27 cellular contexts compared by ENCODE assay signal in genomic region chr19:18793144-18794028, GRCh38. TPM values are rescaled to one million over a fixed set of nuclear protein-coding genes. Genes with fewer than 3 reads are reported as not detected.
DNase-seq lines count a peak whose midpoint lies in the region; ATAC-seq, FAIRE-seq and TF ChIP-seq lines count a peak whose summit lies in the region.
"Had no signal": no experiment of that assay in that cellular context is flagged by ENCODE, and none has a peak within 500 bp of the region (broad histone marks: within the 10 kb centered on the region; RNA-seq: fewer than 3 reads in every experiment).

No MANE protein-coding gene starts in this region.

- no peak for FAIRE-seq in H1 (lab: Jason Lieb, UNC)
- FAIRE-seq: GM18507 had no signal

- H3K14ac ChIP-seq in H1 (ENCODE audit: insufficient read length) (no peak overlapping the region), H9 (ENCODE audit: insufficient read depth, low read length) (no peak overlapping the region)

- WGBS in SK-N-SH (ENCODE audit: low lambda C conversion rate) = 77% methylated on average over 11 of the region's 13 CpGs
- WGBS in H1 (ENCODE audit: extremely low coverage in 1 of 2, insufficient coverage in 1 of 2, insufficient read length in 1 of 2, insufficient replicate concordance in 2 of 2, low coverage in 1 of 2, low lambda C conversion rate in 2 of 2, missing lambda C conversion rate in 1 of 2), 2 experiments = 83% methylated on average over 13 of the region's 13 CpGs; no CpG with 5 or more reads in 1 of the 2 experiments
- WGBS in H9 (ENCODE audit: extremely low coverage, insufficient read length, low lambda C conversion rate) = no CpG with 5 or more reads among the region's 13 CpGs

- H3K27me3 ChIP-seq in SK-N-SH (ENCODE audit: insufficient read depth) (peaks cover 45% of the 10 kb centered on the region), H1 (replicated peaks in 1 of 4; ENCODE audit: control insufficient read depth in 3 of 4, extremely low read depth in 1 of 4, insufficient read depth in 3 of 4, low read length in 3 of 4) (peaks cover 55 to 83% (median 77%) of the 10 kb centered on the region in 4 experiments), H9 (ENCODE audit: insufficient read depth, low read length) (peaks cover 67% of the 10 kb centered on the region)

- H3K23me2 ChIP-seq in H1 (ENCODE audit: low read depth, low read length) (peaks cover 20% of the 10 kb centered on the region), H9 (ENCODE audit: insufficient read length, low read depth, low read length, poor library complexity, severe bottlenecking) (peaks cover 13% of the 10 kb centered on the region)

- H3K23ac ChIP-seq in H1 (ENCODE audit: insufficient read length) = no peak overlapping the region
- no peak overlapping the region for H3K23ac ChIP-seq in H9 (ENCODE audit: insufficient read length, low read depth, low read length)

- CTCF ChIA-PET in SK-N-SH (lab: Yijun Ruan, JAX) = interaction anchor here (1.4 to 1.6 kb wide), 2 partner anchors 53 to 55 kb away, joined by 4 to 5 read pairs; no protein-coding TSS in a partner anchor
- CTCF ChIA-PET in HEK293 (lab: Yijun Ruan, JAX) = no interaction called here
- CTCF ChIA-PET in H1 (lab: Charles Lee; ENCODE audit: partially characterized antibody) = interaction anchor here (0.6 to 1.8 kb wide), 6 partner anchors 13 to 314 kb away, joined by 3 to 6 read pairs (median 4); no protein-coding TSS in a partner anchor

- peaks cover 0 to 6% of the 10 kb centered on the region in 2 experiments; a peak in 1 of 4 replicates for H3K4me1 ChIP-seq in SK-N-SH (ENCODE audit: control insufficient read depth in 1 of 2, insufficient read depth in 2 of 2, low read depth in 1 of 2, low read length in 1 of 2)
- no peaks in the 10 kb centered on the region for H3K4me1 ChIP-seq in HEK293 (ENCODE audit: control insufficient read depth, insufficient read depth, low read length)
- peaks cover 0 to 25% (median 12%) of the 10 kb centered on the region in 4 experiments; a peak in 6 of 7 replicates for H3K4me1 ChIP-seq in H1 (replicated peaks in 1 of 4; ENCODE audit: control insufficient read depth in 3 of 4, insufficient read depth in 4 of 4, low read length in 3 of 4)
- no peaks in the 10 kb centered on the region for H3K4me1 ChIP-seq in H9 (ENCODE audit: insufficient read depth, low read length)
- H3K4me1 ChIP-seq: SJSA1 had no signal

- TF ChIP-seq POLR2A in H1 (IDR thresholded peaks at IDR 0.05; ENCODE audit: control extremely low read depth in 1 of 2, low read depth in 2 of 2, low read length in 2 of 2) = no peak

- H3K36me3 Mint-ChIP-seq in nephron progenitor cell (ENCODE audit: low read depth) (no peaks in the 10 kb centered on the region), H9 (ENCODE audit: insufficient read depth in 1 of 3, low read depth in 3 of 3) (no peaks in the 10 kb centered on the region; a peak in 1 of 7 replicates)

- no peak overlapping the region for H3K4ac ChIP-seq in H1 (replicated peaks; ENCODE audit: insufficient read length, low read depth, low read length)
- no peak overlapping the region for H3K4ac ChIP-seq in H9 (ENCODE audit: low read depth, low read length)

- H3K18ac ChIP-seq in H1 (ENCODE audit: extremely low read depth, low read length) (no peak overlapping the region), H9 (ENCODE audit: insufficient read length, low read depth, low read length) (no peak overlapping the region)

- H2BK20ac ChIP-seq in H1 (ENCODE audit: low read length) = no peak overlapping the region
- no peak overlapping the region for H2BK20ac ChIP-seq in H9 (ENCODE audit: low read depth, low read length, poor library complexity, severe bottlenecking)

- no peak overlapping the region for H2BK120ac ChIP-seq in H1 (replicated peaks; ENCODE audit: low read depth, low read length)
- H2BK120ac ChIP-seq in H9 (ENCODE audit: low read depth, low read length, poor library complexity, severe bottlenecking) = no peak overlapping the region

- H3K9me3 Mint-ChIP-seq in nephron progenitor cell = peaks cover 4% of the 10 kb centered on the region
- H3K9me3 Mint-ChIP-seq in H9 = peaks cover 0 to 6% of the 10 kb centered on the region in 2 experiments; a peak in 3 of 5 replicates
- H3K9me3 Mint-ChIP-seq: HFFc6 had no signal

- no peak overlapping the region for H2BK15ac ChIP-seq in H1 (ENCODE audit: low read length)
- H2BK15ac ChIP-seq in H9 (ENCODE audit: low read depth, low read length) = no peak overlapping the region

- H4K20me1 ChIP-seq in SK-N-SH (ENCODE audit: insufficient read depth) (no peaks in the 10 kb centered on the region), H1 (replicated peaks in 1 of 2; ENCODE audit: control insufficient read depth in 1 of 2, insufficient read depth in 2 of 2, low read length in 2 of 2) (peaks cover 2 to 19% of the 10 kb centered on the region in 2 experiments), H9 (ENCODE audit: control insufficient read depth, insufficient read depth, insufficient read length) (no peaks in the 10 kb centered on the region)

- no peaks in the 10 kb centered on the region for H3K36me3 ChIP-seq in SK-N-SH (replicated peaks in 1 of 2; ENCODE audit: control insufficient read depth in 1 of 2, insufficient read depth in 2 of 2, low read length in 1 of 2)
- no peaks in the 10 kb centered on the region for H3K36me3 ChIP-seq in HEK293 (ENCODE audit: control insufficient read depth in 2 of 2, insufficient read depth in 1 of 2, low read length in 2 of 2)
- H3K36me3 ChIP-seq in H1 (ENCODE audit: control insufficient read depth in 2 of 4, insufficient read depth in 4 of 4, low read length in 3 of 4) = peaks cover 0 to 7% (median 0%) of the 10 kb centered on the region in 4 experiments; a peak in 1 of 8 replicates
- H3K36me3 ChIP-seq: SJSA1 had no signal

- 0 out of 2 replicates have a peak overlapping the region, but pooled peaks have one; percentile 14 for H2BK12ac ChIP-seq in H1 (ENCODE audit: low read depth, low read length)
- no peak overlapping the region for H2BK12ac ChIP-seq in H9 (ENCODE audit: insufficient read length, low read depth, low read length)

- H2BK5ac ChIP-seq in H1 (ENCODE audit: low read depth, low read length) (no peak overlapping the region), H9 (ENCODE audit: insufficient read length, low read length) (no peak overlapping the region)

- H2AFZ ChIP-seq in SK-N-SH (ENCODE audit: low read depth) = no peak overlapping the region
- no peak overlapping the region for H2AFZ ChIP-seq in H1 (ENCODE audit: low read length)
- no peak overlapping the region for H2AFZ ChIP-seq in H9 (ENCODE audit: low read length)

- no peaks in the 10 kb centered on the region for H3K79me2 ChIP-seq in SK-N-SH (ENCODE audit: insufficient read depth)
- H3K79me2 ChIP-seq in H1 (ENCODE audit: control insufficient read depth in 1 of 2, insufficient read depth in 2 of 2, low read length in 2 of 2) = no peaks in the 10 kb centered on the region
- no peaks in the 10 kb centered on the region for H3K79me2 ChIP-seq in H9 (ENCODE audit: insufficient read depth, low read length)

- H3K27ac Mint-ChIP-seq in nephron progenitor cell (peak overlapping the region; percentile 42), H9 (no peak overlapping the region)
- H3K27ac Mint-ChIP-seq: HFFc6 had no signal

- H3K9ac ChIP-seq in SK-N-SH (no peak overlapping the region), H1 (replicated peaks in 1 of 4; ENCODE audit: extremely low read depth in 1 of 4, low read depth in 3 of 4, low read length in 3 of 4) (no peak overlapping the region), H9 (ENCODE audit: extremely low read depth, insufficient read length, low read length) (no peak overlapping the region)

- TF ChIP-seq CTCF in SK-N-SH (IDR thresholded peaks at IDR 0.05) (no peak), HEK293 (tag by site-specific recombination; IDR thresholded peaks at IDR 0.05) (no peak), H1 (IDR thresholded peaks at IDR 0.05; ENCODE audit: control extremely low read depth in 1 of 3, insufficient read depth in 1 of 3, low read depth in 1 of 3, low read length in 3 of 3) (no peak), nephron progenitor cell (IDR thresholded peaks at IDR 0.05) (no peak), H9 (conservative IDR thresholded peaks at IDR 0.05) (no peak)

- ATAC-seq in SK-N-SH treated with all-trans-retinoic acid at 6 μM for 48 hours = no peak
- ATAC-seq: Panc1 had no signal

- H3K4me3 Mint-ChIP-seq in nephron progenitor cell (no peak overlapping the region), H9 (no peak overlapping the region)
- H3K4me3 Mint-ChIP-seq: HFFc6 had no signal

- TF ChIP-seq EP300 in SK-N-SH (IDR thresholded peaks at IDR 0.05; ENCODE audit: borderline replicate concordance in 1 of 2, low read depth in 1 of 2, low read length in 1 of 2) (no peak), H1 (IDR thresholded peaks at IDR 0.05; ENCODE audit: borderline replicate concordance in 1 of 2, low read depth in 2 of 2, low read length in 2 of 2) (no peak)

- peaks cover 4% of the 10 kb centered on the region for H3F3A ChIP-seq in SK-N-SH (replicated peaks; ENCODE audit: insufficient read depth)

- peaks cover 95% of the 10 kb centered on the region for H3K27me3 Mint-ChIP-seq in nephron progenitor cell (ENCODE audit: low read depth, poor library complexity)
- H3K27me3 Mint-ChIP-seq in H9 (ENCODE audit: low read depth) = peaks cover 70% of the 10 kb centered on the region

- no peak overlapping the region for H3K4me2 ChIP-seq in SK-N-SH
- no peak overlapping the region for H3K4me2 ChIP-seq in H1 (ENCODE audit: insufficient read depth in 1 of 2, low read depth in 2 of 2, low read length in 2 of 2)
- no peak overlapping the region for H3K4me2 ChIP-seq in H9 (ENCODE audit: insufficient read depth, insufficient read length, low read length)

- H4K8ac ChIP-seq in H1 (ENCODE audit: extremely low read depth, insufficient read depth, low read length) = no peak overlapping the region
- H4K8ac ChIP-seq in H9 (replicated peaks; ENCODE audit: insufficient read length, low read depth, low read length) = no peak overlapping the region

- TF ChIP-seq RAD21 in SK-N-SH (IDR thresholded peaks at IDR 0.05; ENCODE audit: low read length) (no peak), H1 (IDR thresholded peaks at IDR 0.05 in 1 of 2, conservative IDR thresholded peaks at IDR 0.05 in 1 of 2; ENCODE audit: low read depth in 2 of 2, low read length in 2 of 2) (no peak)

- H3K4me3 ChIP-seq in SK-N-SH (ENCODE audit: low read depth in 2 of 2, low read length in 1 of 2) = no peak overlapping the region
- no peak overlapping the region for H3K4me3 ChIP-seq in HEK293 (ENCODE audit: low read depth, low read length)
- H3K4me3 ChIP-seq in H1 (ENCODE audit: extremely low read depth in 1 of 4, insufficient read depth in 2 of 4, low read depth in 3 of 4, low read length in 4 of 4) = no peak overlapping the region
- H3K4me3 ChIP-seq: SJSA1 had no signal

- H4K5ac ChIP-seq in H1 (ENCODE audit: insufficient read length, low read depth, low read length) (no peak overlapping the region), H9 (ENCODE audit: insufficient read length, low read depth, low read length) (no peak overlapping the region)

- no peak overlapping the region for H4K91ac ChIP-seq in H1 (replicated peaks; ENCODE audit: insufficient read length, low read length)
- no peak overlapping the region for H4K91ac ChIP-seq in H9 (ENCODE audit: insufficient read length, low read depth, low read length)

- H3K4me1 Mint-ChIP-seq in nephron progenitor cell (peaks cover 19% of the 10 kb centered on the region), H9 (peaks cover 9 to 23% of the 10 kb centered on the region in 2 experiments)

- H3K27ac ChIP-seq in SK-N-SH (ENCODE audit: low read depth in 2 of 2, low read length in 1 of 2) = no peak overlapping the region
- H3K27ac ChIP-seq in HEK293 (ENCODE audit: extremely low read depth, low read depth, low read length) = no peak overlapping the region
- no peak overlapping the region for H3K27ac ChIP-seq in H1 (ENCODE audit: low read depth, low read length)
- no peak overlapping the region for H3K27ac ChIP-seq in H9 (ENCODE audit: insufficient read length, low read depth, low read length)
- H3K27ac ChIP-seq: 22Rv1, SJSA1 had no signal

- H2AK5ac ChIP-seq in H1 (ENCODE audit: low read depth, low read length) = peak overlapping the region; percentile 60; the same call in 1 of the 2 replicates
- no peak overlapping the region for H2AK5ac ChIP-seq in H9 (ENCODE audit: insufficient read length, low read length)

- no peaks in the 10 kb centered on the region for H3K9me2 ChIP-seq in SK-N-SH

- POLR2A ChIA-PET in SK-N-SH (lab: Yijun Ruan, JAX) = interaction anchor here (1.1 kb wide), 1 partner anchor 38 kb away, joined by 3 read pairs; the partner anchor contains the start of gene UPF1
- POLR2A ChIA-PET in HEK293 (lab: Yijun Ruan, JAX) = no interaction called here
- POLR2A ChIA-PET in H1 (lab: Charles Lee; ENCODE audit: partially characterized antibody) = interaction anchor here (1.1 kb wide), 1 partner anchor 20 kb away, joined by 4 read pairs; no protein-coding TSS in a partner anchor

- H3T11ph ChIP-seq in H9 (ENCODE audit: low read length) = no peak overlapping the region

- no peaks in the 10 kb centered on the region for H3K79me1 ChIP-seq in H1 (ENCODE audit: low read depth, low read length)
- H3K79me1 ChIP-seq in H9 (ENCODE audit: insufficient read depth, low read depth, low read length, poor library complexity, severe bottlenecking) = no peaks in the 10 kb centered on the region

- H3K9me3 ChIP-seq in SK-N-SH = no peaks in the 10 kb centered on the region
- no peaks in the 10 kb centered on the region for H3K9me3 ChIP-seq in HEK293 (ENCODE audit: control insufficient read depth, insufficient read depth, low read depth, low read length)
- H3K9me3 ChIP-seq in H1 (ENCODE audit: insufficient read depth in 2 of 2, low read depth in 1 of 2, low read length in 1 of 2) = no peaks in the 10 kb centered on the region; a peak in 1 of 4 replicates
- H3K9me3 ChIP-seq in H9 (ENCODE audit: control insufficient read depth, low read depth, low read length) = no peaks in the 10 kb centered on the region
- H3K9me3 ChIP-seq: SJSA1 had no signal

- H3K56ac ChIP-seq in H1 (replicated peaks; ENCODE audit: insufficient read length, low read depth, low read length) (no peak overlapping the region), H9 (ENCODE audit: insufficient read length, low read depth, low read length) (no peak overlapping the region)

- DNase-seq in SK-N-SH = peak; percentile 36
- no peak for DNase-seq in H1 (ENCODE audit: low read depth in 1 of 2, low spot score in 2 of 2)
- no peak for DNase-seq in nephron progenitor cell
- no peak for DNase-seq in H9
- no peak for DNase-seq in NCI-H1694 treated with DMSO at 0.1 percent for 48 hours (lab: John Stamatoyannopoulos, UW)
- no peak for DNase-seq in AG08396 (ENCODE audit: low spot score)
- DNase-seq: AML-193; C1 segment of cervical spinal cord; Calu3; CD8-positive, alpha-beta memory T cell; DMS153; GDM1; HFFc6; KG1; NCI-H1092; NCI-H1436; NCI-H2029; NCI-H226; NCI-H524; NCI-H774 had no signal

RNA-seq across cellular contexts. Expression of gene COMP, which starts 2.3 kb away (rescaled TPM):
- polyA plus RNA-seq in SK-N-SH (2012; rRNA removed) = 0.26 and 0.42 TPM in 2 replicates
- 0.15 and 0.17 TPM in 2 replicates for polyA plus RNA-seq in SK-N-SH (2012; cell fraction: cytosol; rRNA removed)
- 0.35 and 1.6 TPM in 2 replicates for polyA plus RNA-seq in SK-N-SH (2012; cell fraction: nucleus; rRNA removed)
- total RNA-seq in H1 (2021; fragmentation: NEBNext Ultra II Directional; extraction: Animal tissue kit (Norgen Biotek cat#: 25700)) = 0.17 and 0.25 TPM in 2 replicates
- polyA plus RNA-seq in H1 (2011; rRNA removed) = 0.17 and 0.35 TPM in 2 replicates
- 0.37 TPM for polyA plus RNA-seq in H1 (2011; cell fraction: cytosol; rRNA removed)
- polyA plus RNA-seq in H1 (2011; cell fraction: nucleus; rRNA removed) = 0.91 TPM
- polyA plus RNA-seq in H1 (2012, experiment 1 of 2) = 0.09 to 0.24 TPM (median 0.16 TPM) in 3 of 4 replicates, not detected in the other
- 0.09 TPM for polyA plus RNA-seq in H1 (2012, experiment 2 of 2)
- 0.16 TPM for polyA plus RNA-seq in H1 (2013, experiment 1 of 2)
- 0.15 TPM for polyA plus RNA-seq in H1 (2013, experiment 2 of 2)
- 0.19 and 0.29 TPM in 2 replicates for polyA minus RNA-seq in H1 (2011; rRNA and poly(A)+ RNA removed)
- not detected for polyA minus RNA-seq in H1 (2011; cell fraction: cytosol; rRNA and poly(A)+ RNA removed)
- polyA minus RNA-seq in H1 (2011; cell fraction: nucleus; rRNA and poly(A)+ RNA removed) = not detected
- total RNA-seq in H9 (2021) = 0.15 TPM in 1 of 2 replicates, not detected in the other
- total RNA-seq: Calu3; CD8-positive, alpha-beta memory T cell; Daoy; SJSA1 had no signal
- polyA plus RNA-seq: CD8-positive, alpha-beta memory T cell had no signal

RNA-seq across cellular contexts. Expression of gene UPF1, which starts 38.4 kb away (rescaled TPM):
- polyA plus RNA-seq in SK-N-SH (2012; rRNA removed) (20.3 and 33.3 TPM in 2 replicates), H1 (2011; rRNA removed) (46.4 and 77.0 TPM in 2 replicates)
- 15.1 and 18.6 TPM in 2 replicates for polyA plus RNA-seq in SK-N-SH (2012; cell fraction: cytosol; rRNA removed)
- polyA plus RNA-seq in SK-N-SH (2012; cell fraction: nucleus; rRNA removed) = 79.6 and 83.0 TPM in 2 replicates
- 62.0 and 64.6 TPM in 2 replicates for total RNA-seq in H1 (2021; fragmentation: NEBNext Ultra II Directional; extraction: Animal tissue kit (Norgen Biotek cat#: 25700))
- 21.2 TPM for polyA plus RNA-seq in H1 (2011; cell fraction: cytosol; rRNA removed)
- polyA plus RNA-seq in H1 (2011; cell fraction: nucleus; rRNA removed) = 103 TPM
- polyA plus RNA-seq in H1 (2012, experiment 1 of 2) = 27.7 to 47.4 TPM (median 46.0 TPM) in 4 replicates
- polyA plus RNA-seq in H1 (2012, experiment 2 of 2) = 32.1 TPM
- 28.2 TPM for polyA plus RNA-seq in H1 (2013, experiment 1 of 2)
- 27.5 TPM for polyA plus RNA-seq in H1 (2013, experiment 2 of 2)
- polyA minus RNA-seq in H1 (2011; rRNA and poly(A)+ RNA removed) = 70.9 and 84.6 TPM in 2 replicates
- polyA minus RNA-seq in H1 (2011; cell fraction: cytosol; rRNA and poly(A)+ RNA removed) = 56.1 TPM
- 58.3 TPM for polyA minus RNA-seq in H1 (2011; cell fraction: nucleus; rRNA and poly(A)+ RNA removed)
- 83.3 and 85.4 TPM in 2 replicates for total RNA-seq in H9 (2021)
